In the genomic region with DNA sequence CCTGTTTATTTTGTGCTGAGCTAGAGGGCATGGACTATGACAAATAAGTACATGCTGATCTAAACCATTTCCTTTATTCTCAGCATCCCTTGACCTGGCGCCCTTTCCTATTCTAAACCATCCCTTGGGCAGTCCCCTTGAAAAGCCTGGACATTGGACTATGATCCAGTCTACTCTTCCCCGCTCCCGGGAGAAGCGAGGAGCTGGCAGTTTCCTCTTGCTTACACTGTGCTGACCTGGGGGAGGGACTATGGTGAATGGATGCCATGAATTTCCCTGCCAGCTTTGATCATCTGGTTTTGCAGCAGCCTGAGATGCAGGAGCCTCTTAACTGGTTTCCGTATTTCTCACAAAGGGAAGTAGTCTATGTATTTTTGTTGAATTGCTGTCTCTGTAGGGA, we compare ENCODE assay signal across 19 cellular contexts.
DNase-seq lines count a peak whose midpoint lies in the region; ATAC-seq and TF ChIP-seq lines count a peak whose summit lies in the region.
"Had no signal": no experiment of that assay in that cellular context is flagged by ENCODE, and none has a peak within 500 bp of the region (broad histone marks: within the 10 kb centered on the region; RNA-seq: fewer than 3 reads in every experiment).

No MANE protein-coding gene starts in this region.

- H3K4me1 Mint-ChIP-seq in WTC11, result peaks cover 11% of the 10 kb centered on the region
- H3K4me1 Mint-ChIP-seq: T-cell had no signal

- no peak overlapping the region for H3K4me2 ChIP-seq in mesenchymal stem cell (ENCODE audit: low read length, poor library complexity, severe bottlenecking)

- H2BK120ac ChIP-seq in mesenchymal stem cell (ENCODE audit: low read depth, low read length), result no peak overlapping the region

- H3K27ac ChIP-seq in mesenchymal stem cell (ENCODE audit: low read length, poor library complexity, severe bottlenecking), result no peak overlapping the region
- H3K27ac ChIP-seq in colonic mucosa, result no peak overlapping the region
- H3K27ac ChIP-seq: HL-60 had no signal

- intact Hi-C loops in colonic mucosa (cut with DNase I), result loop anchor here (5.0 kb wide), 1 partner anchor 119 kb away; no protein-coding TSS in a partner anchor

- H3K27me3 Mint-ChIP-seq in WTC11 (ENCODE audit: low read depth), result no peaks in the 10 kb centered on the region

- no peaks in the 10 kb centered on the region for H3K36me3 Mint-ChIP-seq in WTC11
- H3K36me3 Mint-ChIP-seq: T-cell had no signal

- no peak overlapping the region for H2BK12ac ChIP-seq in mesenchymal stem cell (ENCODE audit: low read length in 2 of 2)

- DNase-seq in D341Med (ENCODE audit: low spot score) (peak; percentile 11), Kasumi-1 (lab: John Stamatoyannopoulos, UW) (peak; percentile 20 to 31), WTC11 (ENCODE audit: low spot score) (no peak), mesenchymal stem cell (peak; percentile 13), colonic mucosa (no peak)
- DNase-seq in activated effector memory CD4-positive, alpha-beta T cell treated with anti-CD3 and anti-CD28 coated beads, Interleukin-2, amount 50 U/mL, for 16 hours, result no peak
- DNase-seq: C1 segment of cervical spinal cord, DMS79 treated with DMSO at 0.1 percent for 48 hours, IMR-90, MM.1S, NCI-H1105 treated with DMSO at 0.1 percent for 48 hours, NCI-H1694, NCI-H226, NCI-H524, T-cell had no signal

- H3K18ac ChIP-seq in mesenchymal stem cell (ENCODE audit: low read depth in 1 of 2, low read length in 2 of 2), result no peak overlapping the region

- H3K27me3 ChIP-seq in mesenchymal stem cell (ENCODE audit: control insufficient read depth in 1 of 2, insufficient read depth in 1 of 2, low read length in 2 of 2) (peaks cover 3 to 5% of the 10 kb centered on the region in 2 experiments), colonic mucosa (no peaks in the 10 kb centered on the region)

- H4K91ac ChIP-seq in mesenchymal stem cell (ENCODE audit: low read length), result no peak overlapping the region

- H3K4ac ChIP-seq in mesenchymal stem cell (ENCODE audit: low read depth in 1 of 2, low read length in 2 of 2), result no peak overlapping the region

- no peak overlapping the region for H2AK5ac ChIP-seq in mesenchymal stem cell (ENCODE audit: low read length, severe bottlenecking)

- H3K4me3 ChIP-seq in mesenchymal stem cell (ENCODE audit: insufficient read depth in 1 of 2, low read depth in 1 of 2, low read length in 2 of 2), result no peak overlapping the region
- H3K4me3 ChIP-seq in colonic mucosa, result no peak overlapping the region
- H3K4me3 ChIP-seq: HAP-1 had no signal

- POLR2A ChIA-PET in WTC11 (lab: Charles Lee), result no interaction called here

- no peak overlapping the region for H3K23ac ChIP-seq in mesenchymal stem cell (ENCODE audit: low read length in 2 of 2)

- TF ChIP-seq CTCF in WTC11 (IDR thresholded peaks at IDR 0.05), result no peak
- TF ChIP-seq CTCF in colonic mucosa (IDR thresholded peaks at IDR 0.05), result no peak

- no peaks in the 10 kb centered on the region for H3K79me1 ChIP-seq in mesenchymal stem cell (replicated peaks; ENCODE audit: low read length, poor library complexity, severe bottlenecking)

- H3K9ac ChIP-seq in mesenchymal stem cell (ENCODE audit: low read length) (no peak overlapping the region), colonic mucosa (ENCODE audit: low read depth in 2 of 2, low read length in 2 of 2) (no peak overlapping the region)

- H3K4me1 ChIP-seq in mesenchymal stem cell (ENCODE audit: control insufficient read depth, insufficient read depth, low read depth, low read length) (no peaks in the 10 kb centered on the region), colonic mucosa (no peaks in the 10 kb centered on the region)
- H3K4me1 ChIP-seq: HAP-1 had no signal

- no peak overlapping the region for H3K4me3 Mint-ChIP-seq in WTC11
- H3K4me3 Mint-ChIP-seq: T-cell had no signal

- ATAC-seq in WTC11 (peak; percentile 36), GM19397 (IDR thresholded peaks at IDR 0.05; ENCODE audit: unreplicated experiment) (no peak)
- ATAC-seq: Panc1, T-cell had no signal

- CTCF ChIA-PET in WTC11 (lab: Charles Lee), result interaction anchor here (0.6 to 1.3 kb wide), 2 partner anchors 120 to 123 kb away, joined by 3 to 5 read pairs; no protein-coding TSS in a partner anchor

- no peak overlapping the region for H2AFZ ChIP-seq in mesenchymal stem cell (ENCODE audit: low read depth, low read length)

- 71% methylated on average over 5 of the region's 5 CpGs for WGBS in mesenchymal stem cell

- H3K9me3 ChIP-seq in mesenchymal stem cell (ENCODE audit: control insufficient read depth, low read length) (peaks cover under 1% of the 10 kb centered on the region), colonic mucosa (no peaks in the 10 kb centered on the region)
- H3K9me3 ChIP-seq: HAP-1 had no signal

- no peak overlapping the region for H4K8ac ChIP-seq in mesenchymal stem cell (ENCODE audit: low read length)

- no peaks in the 10 kb centered on the region; the same call in 1 of the 2 replicates for H3K9me3 Mint-ChIP-seq in WTC11
- H3K9me3 Mint-ChIP-seq: T-cell had no signal

- no peak overlapping the region for H2BK15ac ChIP-seq in mesenchymal stem cell (ENCODE audit: low read depth, poor library complexity, severe bottlenecking)

- H3K36me3 ChIP-seq in mesenchymal stem cell (ENCODE audit: control insufficient read depth in 1 of 2, insufficient read depth in 2 of 2, low read depth in 1 of 2, low read length in 2 of 2), result no peaks in the 10 kb centered on the region
- H3K36me3 ChIP-seq in colonic mucosa, result no peaks in the 10 kb centered on the region
- H3K36me3 ChIP-seq: HAP-1 had no signal

- no peak overlapping the region for H3K14ac ChIP-seq in mesenchymal stem cell (ENCODE audit: low read length in 2 of 2)

- H3K27ac Mint-ChIP-seq in WTC11, result no peak overlapping the region
- H3K27ac Mint-ChIP-seq: T-cell had no signal

- no peak overlapping the region for H2BK5ac ChIP-seq in mesenchymal stem cell (ENCODE audit: low read depth, low read length, poor library complexity, severe bottlenecking)

TF ChIP-seq in WTC11, 78 proteins besides CTCF, POLR2A, EP300 and RAD21:
- no peak for TF ChIP-seq ELF4 (CRISPR knock-in tag; IDR thresholded peaks at IDR 0.05; ENCODE audit: low read depth)
- no peak for TF ChIP-seq ZBTB21 (CRISPR knock-in tag; IDR thresholded peaks at IDR 0.05; ENCODE audit: borderline replicate concordance)
- no peak for TF ChIP-seq TEAD4 (CRISPR knock-in tag; IDR thresholded peaks at IDR 0.05)
- TF ChIP-seq STAT6 (CRISPR knock-in tag; conservative IDR thresholded peaks at IDR 0.05; ENCODE audit: low read depth), result no peak
- TF ChIP-seq, protein P1, sequence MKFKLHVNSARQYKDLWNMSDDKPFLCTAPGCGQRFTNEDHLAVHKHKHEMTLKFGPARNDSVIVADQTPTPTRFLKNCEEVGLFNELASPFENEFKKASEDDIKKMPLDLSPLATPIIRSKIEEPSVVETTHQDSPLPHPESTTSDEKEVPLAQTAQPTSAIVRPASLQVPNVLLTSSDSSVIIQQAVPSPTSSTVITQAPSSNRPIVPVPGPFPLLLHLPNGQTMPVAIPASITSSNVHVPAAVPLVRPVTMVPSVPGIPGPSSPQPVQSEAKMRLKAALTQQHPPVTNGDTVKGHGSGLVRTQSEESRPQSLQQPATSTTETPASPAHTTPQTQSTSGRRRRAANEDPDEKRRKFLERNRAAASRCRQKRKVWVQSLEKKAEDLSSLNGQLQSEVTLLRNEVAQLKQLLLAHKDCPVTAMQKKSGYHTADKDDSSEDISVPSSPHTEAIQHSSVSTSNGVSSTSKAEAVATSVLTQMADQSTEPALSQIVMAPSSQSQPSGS (CRISPR knock-in tag; IDR thresholded peaks at IDR 0.05; ENCODE audit: borderline replicate concordance, low read depth), result no peak
- TF ChIP-seq, protein P2, sequence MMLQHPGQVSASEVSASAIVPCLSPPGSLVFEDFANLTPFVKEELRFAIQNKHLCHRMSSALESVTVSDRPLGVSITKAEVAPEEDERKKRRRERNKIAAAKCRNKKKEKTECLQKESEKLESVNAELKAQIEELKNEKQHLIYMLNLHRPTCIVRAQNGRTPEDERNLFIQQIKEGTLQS (CRISPR knock-in tag; conservative IDR thresholded peaks at IDR 0.05), result no peak
- no peak for TF ChIP-seq HMGA2 (CRISPR knock-in tag; IDR thresholded peaks at IDR 0.05)
- TF ChIP-seq EMX1 (CRISPR knock-in tag; IDR thresholded peaks at IDR 0.05), result no peak

Comparison
In these comparisons a context has a peak if more than half of its experiments do, and no peak if none do; other contexts are left out.
1. DNase-seq: peak in D341Med (single experiment), Kasumi-1 (2 of 2) and mesenchymal stem cell (single experiment); none in WTC11 (single experiment), colonic mucosa (single experiment) and activated effector memory CD4-positive, alpha-beta T cell treated with anti-CD3 and anti-CD28 coated beads, Interleukin-2, amount 50 U/mL, for 16 hours (single experiment).